In the genomic region with DNA sequence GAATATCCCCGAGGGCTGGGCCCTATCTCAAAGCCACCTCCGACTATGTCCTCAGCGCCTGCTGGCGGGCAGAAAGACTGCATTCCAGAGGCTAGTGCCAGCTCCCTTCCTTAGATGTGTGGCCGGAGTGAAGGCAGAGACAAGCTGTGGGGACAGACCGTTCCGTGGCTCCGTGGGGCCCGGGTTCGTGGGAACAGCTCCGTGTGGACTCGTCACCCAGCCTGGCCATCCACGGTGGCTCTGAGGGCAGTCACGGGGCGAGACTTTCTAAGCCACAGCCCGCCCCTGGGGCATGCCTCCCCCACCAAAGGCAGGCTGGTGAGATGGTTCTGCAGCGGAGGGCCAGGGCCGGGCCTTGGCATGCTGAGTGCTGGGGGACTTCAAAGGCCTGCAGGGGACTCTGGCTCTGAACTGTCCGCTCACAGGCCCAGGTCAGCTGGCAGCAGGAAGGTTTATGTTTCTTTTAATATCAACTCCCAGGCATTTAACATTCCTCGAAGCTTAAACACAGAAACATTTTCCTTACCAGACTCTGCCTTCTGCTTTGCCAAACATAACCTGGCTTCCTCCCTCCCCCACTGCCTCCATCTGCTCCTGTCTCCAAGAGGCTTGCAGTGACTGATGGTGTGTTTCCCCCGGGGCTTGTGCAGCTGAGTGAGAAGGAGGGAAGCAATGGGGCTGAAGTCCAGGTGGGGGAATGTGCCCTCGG, we compare ENCODE assay signal across 11 cellular contexts. TPM values are rescaled to one million over a fixed set of nuclear protein-coding genes. Genes with fewer than 3 reads are reported as not detected.
DNase-seq lines count a peak whose midpoint lies in the region; ATAC-seq and TF ChIP-seq lines count a peak whose summit lies in the region.
"Had no signal": no experiment of that assay in that cellular context is flagged by ENCODE, and none has a peak within 500 bp of the region (broad histone marks: within the 10 kb centered on the region; RNA-seq: fewer than 3 reads in every experiment).

No MANE protein-coding gene starts in this region.

- peak overlapping the region; percentile 79 for H3K27ac ChIP-seq in endodermal cell (ENCODE audit: low read depth, low read length)
- H3K27ac ChIP-seq in lower lobe of right lung: peak overlapping the region; percentile 71
- H3K27ac ChIP-seq in transverse colon: peak overlapping the region; percentile 28 to 87 (median 74)
- H3K27ac ChIP-seq: colonic mucosa had no signal

- no peak for TF ChIP-seq CTCF in endodermal cell (conservative IDR thresholded peaks at IDR 0.05)
- TF ChIP-seq CTCF in lower lobe of right lung (IDR thresholded peaks at IDR 0.05): peak; percentile 32
- peak in 3 of 5 experiments; percentile 7 to 37 (median 10) for TF ChIP-seq CTCF in transverse colon (IDR thresholded peaks at IDR 0.05)

- in situ Hi-C loops in transverse colon (cut with MboI; ENCODE audit: low pct_ligation_motif_present in 1 of 4, low pct_unique_long_range_greater_than_20kb in 1 of 4, low sequenced_read_pairs in 3 of 4): no loop called here

- ATAC-seq in lower lobe of right lung: peak; percentile 26 to 43
- no peak for ATAC-seq in HG02610 (IDR thresholded peaks at IDR 0.05; ENCODE audit: unreplicated experiment)

- no peaks in the 10 kb centered on the region for H3K9me3 Mint-ChIP-seq in endodermal cell
- H3K9me3 Mint-ChIP-seq: activated B cell treated with CpG ODN at 0.5 μM for 24 hours had no signal

- no peaks in the 10 kb centered on the region for H3K9me3 ChIP-seq in endodermal cell (ENCODE audit: control insufficient read depth, low read length)
- H3K9me3 ChIP-seq in lower lobe of right lung: no peaks in the 10 kb centered on the region
- H3K9me3 ChIP-seq in transverse colon: no peaks in the 10 kb centered on the region
- H3K9me3 ChIP-seq: colonic mucosa had no signal

- no peak for TF ChIP-seq POLR2A in transverse colon (IDR thresholded peaks at IDR 0.05)

- H3K4me3 ChIP-seq in endodermal cell (ENCODE audit: low read length): no peak overlapping the region
- H3K4me3 ChIP-seq in lower lobe of right lung: no peak overlapping the region
- no peak overlapping the region for H3K4me3 ChIP-seq in transverse colon
- H3K4me3 ChIP-seq: colonic mucosa had no signal

- peaks cover 27% of the 10 kb centered on the region for H3K36me3 Mint-ChIP-seq in endodermal cell (ENCODE audit: low read depth)

- H3K4me1 Mint-ChIP-seq in endodermal cell: no peaks in the 10 kb centered on the region
- H3K4me1 Mint-ChIP-seq: activated B cell treated with CpG ODN at 0.5 μM for 24 hours had no signal

- no peak overlapping the region for H3K9ac ChIP-seq in endodermal cell (ENCODE audit: extremely low read depth, low read length, poor library complexity, severe bottlenecking)

- peak; percentile 82 to 87 for DNase-seq in NCI-H524 (lab: John Stamatoyannopoulos, UW)
- DNase-seq in endodermal cell: peak; percentile 59
- peak; percentile 49 for DNase-seq in lower lobe of right lung
- no peak for DNase-seq in transverse colon
- no peak for DNase-seq in activated CD4-positive, alpha-beta T cell treated with anti-CD3 and anti-CD28 coated beads, Interleukin-2, amount 50 U/mL, for 1 hour
- DNase-seq in A172 (ENCODE audit: low spot score): no peak
- DNase-seq: activated B cell treated with CpG ODN at 0.5 μM for 24 hours; colonic mucosa; DMS79 treated with DMSO at 0.1 percent for 48 hours; stimulated activated CD4-positive, alpha-beta T cell treated with anti-CD3 and anti-CD28 coated beads, Interleukin-4, amount 100 ng/mL, for 1 hour had no signal

- WGBS in endodermal cell (ENCODE audit: insufficient coverage in 1 of 2, insufficient read length in 1 of 2), 2 experiments: 83 to 91% methylated on average over 11 to 22 of the region's 22 CpGs
- 73% methylated on average over 10 of the region's 22 CpGs; no CpG with 5 or more reads in 1 of the 2 donors for WGBS in transverse colon (ENCODE audit: low coverage in 1 of 2), 2 donors

- TF ChIP-seq EP300 in transverse colon (IDR thresholded peaks at IDR 0.05; ENCODE audit: low read depth): peak; percentile 53

- no peaks in the 10 kb centered on the region for H3K27me3 ChIP-seq in endodermal cell (ENCODE audit: control insufficient read depth, insufficient read depth, low read length, poor library complexity, severe bottlenecking)
- no peaks in the 10 kb centered on the region for H3K27me3 ChIP-seq in lower lobe of right lung (ENCODE audit: low read depth)
- H3K27me3 ChIP-seq in transverse colon: no peaks in the 10 kb centered on the region
- H3K27me3 ChIP-seq: colonic mucosa had no signal

- no peaks in the 10 kb centered on the region for H3K27me3 Mint-ChIP-seq in endodermal cell (ENCODE audit: insufficient read depth)
- H3K27me3 Mint-ChIP-seq: activated B cell treated with CpG ODN at 0.5 μM for 24 hours had no signal

- H3K4me1 ChIP-seq in endodermal cell (ENCODE audit: control insufficient read depth, insufficient read depth, low read length) (no peaks in the 10 kb centered on the region), lower lobe of right lung (peaks cover 38% of the 10 kb centered on the region), transverse colon (peaks cover 0 to 20% (median 11%) of the 10 kb centered on the region in 4 donors)
- H3K4me1 ChIP-seq: colonic mucosa had no signal

- H3K27ac Mint-ChIP-seq in endodermal cell: no peak overlapping the region
- H3K27ac Mint-ChIP-seq: activated B cell treated with CpG ODN at 0.5 μM for 24 hours had no signal

- intact Hi-C loops in lower lobe of right lung (cut with DNase I) (no loop called here), transverse colon (cut with DNase I; ENCODE audit: low total_unique reads) (no loop called here)

- no peak overlapping the region for H3K4me3 Mint-ChIP-seq in endodermal cell
- H3K4me3 Mint-ChIP-seq: activated B cell treated with CpG ODN at 0.5 μM for 24 hours had no signal

- H3K36me3 ChIP-seq in endodermal cell (ENCODE audit: control insufficient read depth, insufficient read depth, low read length) (peaks cover 7% of the 10 kb centered on the region), lower lobe of right lung (peaks cover 50% of the 10 kb centered on the region), transverse colon (peaks cover 0 to 27% (median 0%) of the 10 kb centered on the region in 4 donors)
- H3K36me3 ChIP-seq: colonic mucosa had no signal

RNA-seq across cellular contexts. Expression of gene TIMM22, which starts 50.4 kb away (rescaled TPM):
- 10 to 100 TPM; 13.6 to 14.6 TPM for total RNA-seq in endodermal cell
- 13.7 TPM for polyA plus RNA-seq in endodermal cell (2013, experiment 1 of 2)
- 11.9 TPM for polyA plus RNA-seq in endodermal cell (2013, experiment 2 of 2)
- total RNA-seq in lower lobe of right lung: 9.1 TPM
- total RNA-seq in transverse colon: 10 to 100 TPM; 10.5 to 17.6 (median 12.1) TPM
- total RNA-seq in A172 (2014; rRNA removed; shearing (Covaris generic)): 17.4 and 23.5 TPM in 2 replicates

Comparison
In these comparisons a context has a peak if more than half of its experiments do, and no peak if none do; other contexts are left out.
1. DNase-seq: peak in NCI-H524 (2 of 2), endodermal cell (single experiment) and lower lobe of right lung (single experiment); none in transverse colon (single experiment), activated CD4-positive, alpha-beta T cell treated with anti-CD3 and anti-CD28 coated beads, Interleukin-2, amount 50 U/mL, for 1 hour (single experiment) and A172 (single experiment).
2. Peak in every context shown above with its lines, with median percentiles within 50 percentile points of each other: H3K27ac ChIP-seq.